ENCODE assay signal across 7 cellular contexts in genomic region chr13:89845874-89846273, GRCh38.
"Had no signal": no experiment of that assay in that cellular context is flagged by ENCODE, and none has a peak within 500 bp of the region (broad histone marks: within the 10 kb centered on the region; RNA-seq: fewer than 3 reads in every experiment).

No MANE protein-coding gene starts in this region.

- H3K36me3 Mint-ChIP-seq: IgD-negative memory B cell had no signal

- ATAC-seq: HepG2 had no signal

- DNase-seq: GM23248, GOT3, H9, HCEC 1CT had no signal

- H3K27ac Mint-ChIP-seq: H9, IgD-negative memory B cell had no signal

- H3K4me3 ChIP-seq: GM23248 had no signal

- H3K27ac ChIP-seq: GM23248, HL-60 had no signal

- FAIRE-seq: HepG2 had no signal

- H2AFZ ChIP-seq: GM23248 had no signal

- H3K27me3 Mint-ChIP-seq: IgD-negative memory B cell had no signal

- H3K4me3 Mint-ChIP-seq: H9, IgD-negative memory B cell had no signal

- H3K9ac ChIP-seq: GM23248 had no signal

- H3K4me1 Mint-ChIP-seq: H9, IgD-negative memory B cell had no signal

- H3K9me3 Mint-ChIP-seq: H9 had no signal
